ENCODE assay signal across 1 cellular context in the genomic region with DNA sequence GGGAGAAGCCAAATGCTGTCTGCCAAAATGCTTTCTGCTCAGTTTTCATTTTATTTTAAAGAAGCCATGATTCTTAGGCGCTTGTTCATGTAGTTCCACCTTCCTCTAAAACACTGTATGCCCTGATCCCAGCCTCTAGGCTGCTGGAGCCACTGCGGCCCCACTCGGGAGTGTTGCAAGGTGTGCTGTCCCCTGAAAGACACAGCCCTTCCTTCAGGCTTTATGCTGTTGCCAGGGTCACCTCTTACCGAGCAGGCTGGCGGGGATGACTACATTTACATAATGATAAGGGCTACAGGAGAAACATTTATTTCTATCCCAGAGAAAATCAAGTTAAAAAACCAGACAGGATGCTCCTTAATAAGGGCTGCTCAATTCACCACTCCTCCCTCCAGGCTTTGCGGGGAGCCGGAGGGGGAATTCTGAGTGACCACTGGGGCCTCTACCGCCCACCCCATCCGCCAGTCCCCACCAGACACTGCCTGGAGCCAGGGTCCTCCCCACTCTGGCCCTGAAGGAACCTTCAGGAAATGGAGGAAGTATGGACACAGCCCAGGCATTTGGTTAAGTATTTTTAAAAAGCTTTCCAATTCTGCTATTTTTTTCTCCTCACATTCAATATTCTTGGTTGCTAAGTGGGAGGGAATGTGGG.
TF ChIP-seq lines count a peak whose summit lies in the region.

No MANE protein-coding gene starts in this region.

TF ChIP-seq in endothelial cell of umbilical vein, 7 proteins besides CTCF, POLR2A, EP300 and RAD21:
- TF ChIP-seq GATA2 (IDR thresholded peaks at IDR 0.05; ENCODE audit: insufficient read depth, insufficient read length, low read depth, low read length) (no peak), FOS (IDR thresholded peaks at IDR 0.05; ENCODE audit: borderline replicate concordance, insufficient read depth, low read length) (no peak), MYC (IDR thresholded peaks at IDR 0.05; ENCODE audit: low read depth, low read length) (no peak), JUN (IDR thresholded peaks at IDR 0.05; ENCODE audit: borderline replicate concordance, insufficient read depth, insufficient read length, low read depth) (no peak), EZH2 (IDR thresholded peaks at IDR 0.05; ENCODE audit: borderline replicate concordance, low read depth, low read length, severe bottlenecking) (no peak), POLR2AphosphoS5 (IDR thresholded peaks at IDR 0.05; ENCODE audit: insufficient read depth, low read depth, low read length) (no peak)
- TF ChIP-seq, protein P1, sequence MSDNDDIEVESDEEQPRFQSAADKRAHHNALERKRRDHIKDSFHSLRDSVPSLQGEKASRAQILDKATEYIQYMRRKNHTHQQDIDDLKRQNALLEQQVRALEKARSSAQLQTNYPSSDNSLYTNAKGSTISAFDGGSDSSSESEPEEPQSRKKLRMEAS (IDR thresholded peaks at IDR 0.05; ENCODE audit: insufficient read depth, insufficient read length) = no peak
